In the genomic region with DNA sequence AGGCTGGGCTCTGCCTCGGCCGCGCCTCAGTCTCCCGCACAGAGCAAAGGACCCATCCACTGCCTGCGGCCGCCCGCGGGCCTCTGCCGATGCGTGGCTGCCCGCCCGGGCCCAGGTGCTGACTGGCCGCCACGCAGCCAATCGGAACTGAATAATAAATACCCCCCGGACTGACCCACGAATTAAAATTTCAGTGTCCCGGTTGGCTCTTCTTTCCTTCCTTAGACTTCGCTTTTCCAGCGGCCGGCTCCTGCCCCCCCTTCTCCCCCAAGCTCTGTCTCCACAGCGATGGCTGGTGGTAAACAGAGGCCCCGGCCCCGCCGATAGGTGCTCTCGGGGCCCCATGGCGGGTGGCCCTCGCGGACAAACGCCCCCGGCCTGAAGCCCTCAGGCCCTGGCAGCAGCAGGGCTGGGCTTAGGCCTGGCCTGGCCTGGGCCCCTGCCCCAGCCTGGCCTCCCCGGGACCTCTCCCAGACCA, we compare ENCODE assay signal across 1 cellular context.
A peak's percentile ranks its signal among the peaks of the same experiment; 100 is the strongest.
TF ChIP-seq lines count a peak whose summit lies in the region.

No MANE protein-coding gene starts in this region.

TF ChIP-seq in HepG2, 621 proteins besides CTCF, POLR2A, EP300 and RAD21 (continued from another document and continues in another):
- TF ChIP-seq, protein P1, sequence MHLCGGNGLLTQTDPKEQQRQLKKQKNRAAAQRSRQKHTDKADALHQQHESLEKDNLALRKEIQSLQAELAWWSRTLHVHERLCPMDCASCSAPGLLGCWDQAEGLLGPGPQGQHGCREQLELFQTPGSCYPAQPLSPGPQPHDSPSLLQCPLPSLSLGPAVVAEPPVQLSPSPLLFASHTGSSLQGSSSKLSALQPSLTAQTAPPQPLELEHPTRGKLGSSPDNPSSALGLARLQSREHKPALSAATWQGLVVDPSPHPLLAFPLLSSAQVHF (CRISPR knock-in tag; IDR thresholded peaks at IDR 0.05): no peak
- no peak for TF ChIP-seq ZNF878 (CRISPR knock-in tag; IDR thresholded peaks at IDR 0.05)
- TF ChIP-seq, protein P2, sequence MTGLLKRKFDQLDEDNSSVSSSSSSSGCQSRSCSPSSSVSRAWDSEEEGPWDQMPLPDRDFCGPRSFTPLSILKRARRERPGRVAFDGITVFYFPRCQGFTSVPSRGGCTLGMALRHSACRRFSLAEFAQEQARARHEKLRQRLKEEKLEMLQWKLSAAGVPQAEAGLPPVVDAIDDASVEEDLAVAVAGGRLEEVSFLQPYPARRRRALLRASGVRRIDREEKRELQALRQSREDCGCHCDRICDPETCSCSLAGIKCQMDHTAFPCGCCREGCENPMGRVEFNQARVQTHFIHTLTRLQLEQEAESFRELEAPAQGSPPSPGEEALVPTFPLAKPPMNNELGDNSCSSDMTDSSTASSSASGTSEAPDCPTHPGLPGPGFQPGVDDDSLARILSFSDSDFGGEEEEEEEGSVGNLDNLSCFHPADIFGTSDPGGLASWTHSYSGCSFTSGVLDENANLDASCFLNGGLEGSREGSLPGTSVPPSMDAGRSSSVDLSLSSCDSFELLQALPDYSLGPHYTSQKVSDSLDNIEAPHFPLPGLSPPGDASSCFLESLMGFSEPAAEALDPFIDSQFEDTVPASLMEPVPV (CRISPR knock-in tag; IDR thresholded peaks at IDR 0.05): no peak
- TF ChIP-seq, protein P3, sequence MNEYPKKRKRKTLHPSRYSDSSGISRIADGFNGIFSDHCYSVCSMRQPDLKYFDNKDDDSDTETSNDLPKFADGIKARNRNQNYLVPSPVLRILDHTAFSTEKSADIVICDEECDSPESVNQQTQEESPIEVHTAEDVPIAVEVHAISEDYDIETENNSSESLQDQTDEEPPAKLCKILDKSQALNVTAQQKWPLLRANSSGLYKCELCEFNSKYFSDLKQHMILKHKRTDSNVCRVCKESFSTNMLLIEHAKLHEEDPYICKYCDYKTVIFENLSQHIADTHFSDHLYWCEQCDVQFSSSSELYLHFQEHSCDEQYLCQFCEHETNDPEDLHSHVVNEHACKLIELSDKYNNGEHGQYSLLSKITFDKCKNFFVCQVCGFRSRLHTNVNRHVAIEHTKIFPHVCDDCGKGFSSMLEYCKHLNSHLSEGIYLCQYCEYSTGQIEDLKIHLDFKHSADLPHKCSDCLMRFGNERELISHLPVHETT (CRISPR knock-in tag; conservative IDR thresholded peaks at IDR 0.05): no peak
- TF ChIP-seq, protein P4, sequence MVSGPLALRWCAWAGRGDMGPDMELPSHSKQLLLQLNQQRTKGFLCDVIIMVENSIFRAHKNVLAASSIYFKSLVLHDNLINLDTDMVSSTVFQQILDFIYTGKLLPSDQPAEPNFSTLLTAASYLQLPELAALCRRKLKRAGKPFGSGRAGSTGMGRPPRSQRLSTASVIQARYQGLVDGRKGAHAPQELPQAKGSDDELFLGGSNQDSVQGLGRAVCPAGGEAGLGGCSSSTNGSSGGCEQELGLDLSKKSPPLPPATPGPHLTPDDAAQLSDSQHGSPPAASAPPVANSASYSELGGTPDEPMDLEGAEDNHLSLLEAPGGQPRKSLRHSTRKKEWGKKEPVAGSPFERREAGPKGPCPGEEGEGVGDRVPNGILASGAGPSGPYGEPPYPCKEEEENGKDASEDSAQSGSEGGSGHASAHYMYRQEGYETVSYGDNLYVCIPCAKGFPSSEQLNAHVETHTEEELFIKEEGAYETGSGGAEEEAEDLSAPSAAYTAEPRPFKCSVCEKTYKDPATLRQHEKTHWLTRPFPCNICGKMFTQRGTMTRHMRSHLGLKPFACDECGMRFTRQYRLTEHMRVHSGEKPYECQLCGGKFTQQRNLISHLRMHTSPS (CRISPR knock-in tag; IDR thresholded peaks at IDR 0.05; ENCODE audit: low read depth): no peak
- TF ChIP-seq ELF3 (CRISPR knock-in tag; IDR thresholded peaks at IDR 0.05): no peak
- TF ChIP-seq POLR2G (IDR thresholded peaks at IDR 0.05; ENCODE audit: low read depth, low read length): peak; percentile 27; the same call in 1 of the 2 replicates
- no peak for TF ChIP-seq ZNF747 (CRISPR knock-in tag; IDR thresholded peaks at IDR 0.05; ENCODE audit: borderline replicate concordance)
- TF ChIP-seq ZNF235 (CRISPR knock-in tag; IDR thresholded peaks at IDR 0.05; ENCODE audit: borderline replicate concordance): no peak
- TF ChIP-seq GFI1 (CRISPR knock-in tag; IDR thresholded peaks at IDR 0.05; ENCODE audit: borderline replicate concordance): no peak
- TF ChIP-seq, protein P5, sequence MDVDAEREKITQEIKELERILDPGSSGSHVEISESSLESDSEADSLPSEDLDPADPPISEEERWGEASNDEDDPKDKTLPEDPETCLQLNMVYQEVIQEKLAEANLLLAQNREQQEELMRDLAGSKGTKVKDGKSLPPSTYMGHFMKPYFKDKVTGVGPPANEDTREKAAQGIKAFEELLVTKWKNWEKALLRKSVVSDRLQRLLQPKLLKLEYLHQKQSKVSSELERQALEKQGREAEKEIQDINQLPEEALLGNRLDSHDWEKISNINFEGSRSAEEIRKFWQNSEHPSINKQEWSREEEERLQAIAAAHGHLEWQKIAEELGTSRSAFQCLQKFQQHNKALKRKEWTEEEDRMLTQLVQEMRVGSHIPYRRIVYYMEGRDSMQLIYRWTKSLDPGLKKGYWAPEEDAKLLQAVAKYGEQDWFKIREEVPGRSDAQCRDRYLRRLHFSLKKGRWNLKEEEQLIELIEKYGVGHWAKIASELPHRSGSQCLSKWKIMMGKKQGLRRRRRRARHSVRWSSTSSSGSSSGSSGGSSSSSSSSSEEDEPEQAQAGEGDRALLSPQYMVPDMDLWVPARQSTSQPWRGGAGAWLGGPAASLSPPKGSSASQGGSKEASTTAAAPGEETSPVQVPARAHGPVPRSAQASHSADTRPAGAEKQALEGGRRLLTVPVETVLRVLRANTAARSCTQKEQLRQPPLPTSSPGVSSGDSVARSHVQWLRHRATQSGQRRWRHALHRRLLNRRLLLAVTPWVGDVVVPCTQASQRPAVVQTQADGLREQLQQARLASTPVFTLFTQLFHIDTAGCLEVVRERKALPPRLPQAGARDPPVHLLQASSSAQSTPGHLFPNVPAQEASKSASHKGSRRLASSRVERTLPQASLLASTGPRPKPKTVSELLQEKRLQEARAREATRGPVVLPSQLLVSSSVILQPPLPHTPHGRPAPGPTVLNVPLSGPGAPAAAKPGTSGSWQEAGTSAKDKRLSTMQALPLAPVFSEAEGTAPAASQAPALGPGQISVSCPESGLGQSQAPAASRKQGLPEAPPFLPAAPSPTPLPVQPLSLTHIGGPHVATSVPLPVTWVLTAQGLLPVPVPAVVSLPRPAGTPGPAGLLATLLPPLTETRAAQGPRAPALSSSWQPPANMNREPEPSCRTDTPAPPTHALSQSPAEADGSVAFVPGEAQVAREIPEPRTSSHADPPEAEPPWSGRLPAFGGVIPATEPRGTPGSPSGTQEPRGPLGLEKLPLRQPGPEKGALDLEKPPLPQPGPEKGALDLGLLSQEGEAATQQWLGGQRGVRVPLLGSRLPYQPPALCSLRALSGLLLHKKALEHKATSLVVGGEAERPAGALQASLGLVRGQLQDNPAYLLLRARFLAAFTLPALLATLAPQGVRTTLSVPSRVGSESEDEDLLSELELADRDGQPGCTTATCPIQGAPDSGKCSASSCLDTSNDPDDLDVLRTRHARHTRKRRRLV (CRISPR knock-in tag; IDR thresholded peaks at IDR 0.05): no peak
- TF ChIP-seq, protein P6, sequence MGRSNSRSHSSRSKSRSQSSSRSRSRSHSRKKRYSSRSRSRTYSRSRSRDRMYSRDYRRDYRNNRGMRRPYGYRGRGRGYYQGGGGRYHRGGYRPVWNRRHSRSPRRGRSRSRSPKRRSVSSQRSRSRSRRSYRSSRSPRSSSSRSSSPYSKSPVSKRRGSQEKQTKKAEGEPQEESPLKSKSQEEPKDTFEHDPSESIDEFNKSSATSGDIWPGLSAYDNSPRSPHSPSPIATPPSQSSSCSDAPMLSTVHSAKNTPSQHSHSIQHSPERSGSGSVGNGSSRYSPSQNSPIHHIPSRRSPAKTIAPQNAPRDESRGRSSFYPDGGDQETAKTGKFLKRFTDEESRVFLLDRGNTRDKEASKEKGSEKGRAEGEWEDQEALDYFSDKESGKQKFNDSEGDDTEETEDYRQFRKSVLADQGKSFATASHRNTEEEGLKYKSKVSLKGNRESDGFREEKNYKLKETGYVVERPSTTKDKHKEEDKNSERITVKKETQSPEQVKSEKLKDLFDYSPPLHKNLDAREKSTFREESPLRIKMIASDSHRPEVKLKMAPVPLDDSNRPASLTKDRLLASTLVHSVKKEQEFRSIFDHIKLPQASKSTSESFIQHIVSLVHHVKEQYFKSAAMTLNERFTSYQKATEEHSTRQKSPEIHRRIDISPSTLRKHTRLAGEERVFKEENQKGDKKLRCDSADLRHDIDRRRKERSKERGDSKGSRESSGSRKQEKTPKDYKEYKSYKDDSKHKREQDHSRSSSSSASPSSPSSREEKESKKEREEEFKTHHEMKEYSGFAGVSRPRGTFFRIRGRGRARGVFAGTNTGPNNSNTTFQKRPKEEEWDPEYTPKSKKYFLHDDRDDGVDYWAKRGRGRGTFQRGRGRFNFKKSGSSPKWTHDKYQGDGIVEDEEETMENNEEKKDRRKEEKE (IDR thresholded peaks at IDR 0.05): no peak
- TF ChIP-seq SATB2 (CRISPR knock-in tag; IDR thresholded peaks at IDR 0.05): no peak
- TF ChIP-seq IKZF1 (IDR thresholded peaks at IDR 0.05): no peak
- TF ChIP-seq ZNF589 (CRISPR knock-in tag; conservative IDR thresholded peaks at IDR 0.05): no peak
- TF ChIP-seq ZNF841 (CRISPR knock-in tag; IDR thresholded peaks at IDR 0.05; ENCODE audit: borderline replicate concordance): no peak
- no peak for TF ChIP-seq SUZ12 (IDR thresholded peaks at IDR 0.05; ENCODE audit: low read depth, low read length)
- no peak for TF ChIP-seq HIVEP1 (CRISPR knock-in tag; IDR thresholded peaks at IDR 0.05)
- TF ChIP-seq ZNF768 (CRISPR knock-in tag; IDR thresholded peaks at IDR 0.05): no peak
- TF ChIP-seq, protein P7, sequence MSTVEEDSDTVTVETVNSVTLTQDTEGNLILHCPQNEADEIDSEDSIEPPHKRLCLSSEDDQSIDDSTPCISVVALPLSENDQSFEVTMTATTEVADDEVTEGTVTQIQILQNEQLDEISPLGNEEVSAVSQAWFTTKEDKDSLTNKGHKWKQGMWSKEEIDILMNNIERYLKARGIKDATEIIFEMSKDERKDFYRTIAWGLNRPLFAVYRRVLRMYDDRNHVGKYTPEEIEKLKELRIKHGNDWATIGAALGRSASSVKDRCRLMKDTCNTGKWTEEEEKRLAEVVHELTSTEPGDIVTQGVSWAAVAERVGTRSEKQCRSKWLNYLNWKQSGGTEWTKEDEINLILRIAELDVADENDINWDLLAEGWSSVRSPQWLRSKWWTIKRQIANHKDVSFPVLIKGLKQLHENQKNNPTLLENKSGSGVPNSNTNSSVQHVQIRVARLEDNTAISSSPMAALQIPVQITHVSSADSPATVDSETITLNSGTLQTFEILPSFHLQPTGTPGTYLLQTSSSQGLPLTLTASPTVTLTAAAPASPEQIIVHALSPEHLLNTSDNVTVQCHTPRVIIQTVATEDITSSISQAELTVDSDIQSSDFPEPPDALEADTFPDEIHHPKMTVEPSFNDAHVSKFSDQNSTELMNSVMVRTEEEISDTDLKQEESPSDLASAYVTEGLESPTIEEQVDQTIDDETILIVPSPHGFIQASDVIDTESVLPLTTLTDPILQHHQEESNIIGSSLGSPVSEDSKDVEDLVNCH (CRISPR knock-in tag; IDR thresholded peaks at IDR 0.05): no peak
- no peak for TF ChIP-seq NCOA1 (CRISPR knock-in tag; IDR thresholded peaks at IDR 0.05)
- TF ChIP-seq, protein P8, sequence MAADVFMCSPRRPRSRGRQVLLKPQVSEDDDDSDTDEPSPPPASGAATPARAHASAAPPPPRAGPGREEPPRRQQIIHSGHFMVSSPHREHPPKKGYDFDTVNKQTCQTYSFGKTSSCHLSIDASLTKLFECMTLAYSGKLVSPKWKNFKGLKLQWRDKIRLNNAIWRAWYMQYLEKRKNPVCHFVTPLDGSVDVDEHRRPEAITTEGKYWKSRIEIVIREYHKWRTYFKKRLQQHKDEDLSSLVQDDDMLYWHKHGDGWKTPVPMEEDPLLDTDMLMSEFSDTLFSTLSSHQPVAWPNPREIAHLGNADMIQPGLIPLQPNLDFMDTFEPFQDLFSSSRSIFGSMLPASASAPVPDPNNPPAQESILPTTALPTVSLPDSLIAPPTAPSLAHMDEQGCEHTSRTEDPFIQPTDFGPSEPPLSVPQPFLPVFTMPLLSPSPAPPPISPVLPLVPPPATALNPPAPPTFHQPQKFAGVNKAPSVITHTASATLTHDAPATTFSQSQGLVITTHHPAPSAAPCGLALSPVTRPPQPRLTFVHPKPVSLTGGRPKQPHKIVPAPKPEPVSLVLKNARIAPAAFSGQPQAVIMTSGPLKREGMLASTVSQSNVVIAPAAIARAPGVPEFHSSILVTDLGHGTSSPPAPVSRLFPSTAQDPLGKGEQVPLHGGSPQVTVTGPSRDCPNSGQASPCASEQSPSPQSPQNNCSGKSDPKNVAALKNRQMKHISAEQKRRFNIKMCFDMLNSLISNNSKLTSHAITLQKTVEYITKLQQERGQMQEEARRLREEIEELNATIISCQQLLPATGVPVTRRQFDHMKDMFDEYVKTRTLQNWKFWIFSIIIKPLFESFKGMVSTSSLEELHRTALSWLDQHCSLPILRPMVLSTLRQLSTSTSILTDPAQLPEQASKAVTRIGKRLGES (CRISPR knock-in tag; IDR thresholded peaks at IDR 0.05; ENCODE audit: borderline replicate concordance): no peak
- no peak for TF ChIP-seq CREM (IDR thresholded peaks at IDR 0.05)
- no peak for TF ChIP-seq CREM (CRISPR knock-in tag; IDR thresholded peaks at IDR 0.05)
- no peak for TF ChIP-seq HDAC1 (CRISPR knock-in tag; IDR thresholded peaks at IDR 0.05)
- TF ChIP-seq, protein P9, sequence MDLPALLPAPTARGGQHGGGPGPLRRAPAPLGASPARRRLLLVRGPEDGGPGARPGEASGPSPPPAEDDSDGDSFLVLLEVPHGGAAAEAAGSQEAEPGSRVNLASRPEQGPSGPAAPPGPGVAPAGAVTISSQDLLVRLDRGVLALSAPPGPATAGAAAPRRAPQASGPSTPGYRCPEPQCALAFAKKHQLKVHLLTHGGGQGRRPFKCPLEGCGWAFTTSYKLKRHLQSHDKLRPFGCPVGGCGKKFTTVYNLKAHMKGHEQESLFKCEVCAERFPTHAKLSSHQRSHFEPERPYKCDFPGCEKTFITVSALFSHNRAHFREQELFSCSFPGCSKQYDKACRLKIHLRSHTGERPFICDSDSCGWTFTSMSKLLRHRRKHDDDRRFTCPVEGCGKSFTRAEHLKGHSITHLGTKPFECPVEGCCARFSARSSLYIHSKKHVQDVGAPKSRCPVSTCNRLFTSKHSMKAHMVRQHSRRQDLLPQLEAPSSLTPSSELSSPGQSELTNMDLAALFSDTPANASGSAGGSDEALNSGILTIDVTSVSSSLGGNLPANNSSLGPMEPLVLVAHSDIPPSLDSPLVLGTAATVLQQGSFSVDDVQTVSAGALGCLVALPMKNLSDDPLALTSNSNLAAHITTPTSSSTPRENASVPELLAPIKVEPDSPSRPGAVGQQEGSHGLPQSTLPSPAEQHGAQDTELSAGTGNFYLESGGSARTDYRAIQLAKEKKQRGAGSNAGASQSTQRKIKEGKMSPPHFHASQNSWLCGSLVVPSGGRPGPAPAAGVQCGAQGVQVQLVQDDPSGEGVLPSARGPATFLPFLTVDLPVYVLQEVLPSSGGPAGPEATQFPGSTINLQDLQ (CRISPR knock-in tag; IDR thresholded peaks at IDR 0.05): no peak
- no peak for TF ChIP-seq RFXAP (CRISPR knock-in tag; IDR thresholded peaks at IDR 0.05; ENCODE audit: borderline replicate concordance)
- TF ChIP-seq, protein P10, sequence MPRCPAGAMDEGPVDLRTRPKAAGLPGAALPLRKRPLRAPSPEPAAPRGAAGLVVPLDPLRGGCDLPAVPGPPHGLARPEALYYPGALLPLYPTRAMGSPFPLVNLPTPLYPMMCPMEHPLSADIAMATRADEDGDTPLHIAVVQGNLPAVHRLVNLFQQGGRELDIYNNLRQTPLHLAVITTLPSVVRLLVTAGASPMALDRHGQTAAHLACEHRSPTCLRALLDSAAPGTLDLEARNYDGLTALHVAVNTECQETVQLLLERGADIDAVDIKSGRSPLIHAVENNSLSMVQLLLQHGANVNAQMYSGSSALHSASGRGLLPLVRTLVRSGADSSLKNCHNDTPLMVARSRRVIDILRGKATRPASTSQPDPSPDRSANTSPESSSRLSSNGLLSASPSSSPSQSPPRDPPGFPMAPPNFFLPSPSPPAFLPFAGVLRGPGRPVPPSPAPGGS (CRISPR knock-in tag; IDR thresholded peaks at IDR 0.05): peak; percentile 58; the same call in 1 of the 2 replicates
- no peak for TF ChIP-seq ZNF780A (CRISPR knock-in tag; IDR thresholded peaks at IDR 0.05)
- TF ChIP-seq JUNB (CRISPR knock-in tag; IDR thresholded peaks at IDR 0.05; ENCODE audit: borderline replicate concordance): no peak
